In the genomic region with DNA sequence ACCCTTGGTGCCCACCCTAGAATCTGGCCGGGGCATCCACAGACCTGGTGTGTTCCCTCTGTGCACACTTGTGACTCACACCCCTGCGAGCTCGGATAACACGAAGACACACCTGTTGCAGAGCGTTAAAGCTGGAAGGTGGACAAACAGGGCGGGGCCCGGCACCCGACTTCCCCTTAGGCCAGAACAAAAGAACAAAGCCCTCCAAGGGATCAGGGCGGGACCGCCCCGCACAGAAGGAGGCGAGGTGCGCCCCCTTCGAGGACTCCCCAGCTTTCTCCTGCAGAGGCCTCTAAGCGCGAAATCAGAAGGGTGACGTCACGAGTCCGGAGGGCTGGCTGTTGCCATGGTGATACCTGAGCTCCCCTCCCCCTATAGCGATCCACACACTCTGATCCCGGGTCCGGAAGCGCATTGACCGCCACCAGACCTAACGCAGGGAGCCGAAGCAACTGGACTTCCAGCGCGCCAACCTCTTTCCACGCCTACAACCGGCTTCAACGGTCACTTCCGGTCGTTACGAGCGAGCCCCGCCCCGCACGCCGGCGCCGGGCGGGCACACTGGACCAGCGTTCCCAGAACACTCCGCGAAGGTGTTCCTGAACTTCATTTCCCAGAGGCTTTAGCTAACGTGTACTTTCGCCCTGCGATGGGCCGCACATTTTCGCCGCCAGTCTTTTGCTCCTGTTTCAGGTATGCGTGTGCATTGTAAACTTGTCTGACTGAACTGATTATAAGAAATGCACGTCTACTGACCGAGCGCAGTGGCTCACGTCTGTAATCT, we compare ENCODE assay signal across 8 cellular contexts. TPM values are rescaled to one million over a fixed set of nuclear protein-coding genes. Genes with fewer than 3 reads are reported as not detected.
A peak's percentile ranks its signal among the peaks of the same experiment; 100 is the strongest.
DNase-seq lines count a peak whose midpoint lies in the region; ATAC-seq and TF ChIP-seq lines count a peak whose summit lies in the region.

A gene (minus strand): TSS at position 489 of the 784 bp plus-strand sequence. CDS start 811 bp downstream, outside the sequence.

- TF ChIP-seq CTCF in ascending aorta (IDR thresholded peaks at IDR 0.05) = peak in 2 of 3 experiments; percentile 7 to 12
- peak in 1 of 3 experiments; percentile 4 for TF ChIP-seq CTCF in vagina (IDR thresholded peaks at IDR 0.05)

- H3K27ac ChIP-seq in ascending aorta (peak within 1 kb of the TSS; percentile 84 to 86), right cardiac atrium (ENCODE audit: low read length) (peak within 1 kb of the TSS; percentile 96), vagina (peak within 1 kb of the TSS; percentile 86)

- H3K36me3 ChIP-seq in ascending aorta = peaks cover 1 to 10% of the 10 kb centered on the region in 2 donors
- H3K36me3 ChIP-seq in vagina = peaks cover 0 to 1% of the 10 kb centered on the region in 2 donors

- peak within 1 kb of the TSS; percentile 65 to 89 for H3K4me3 ChIP-seq in ascending aorta
- H3K4me3 ChIP-seq in right cardiac atrium (ENCODE audit: low read length) = peak within 1 kb of the TSS; percentile 87
- H3K4me3 ChIP-seq in vagina = peak within 1 kb of the TSS; percentile 68 to 97

- under 1% methylated on average over 56 of the region's 56 CpGs for WGBS in right cardiac atrium

- peaks cover 0 to 8% of the 10 kb centered on the region in 2 donors for H3K4me1 ChIP-seq in ascending aorta
- H3K4me1 ChIP-seq in right cardiac atrium (ENCODE audit: control insufficient read depth, insufficient read depth, low read length) = no peaks in the 10 kb centered on the region
- H3K4me1 ChIP-seq in vagina = peaks cover 37% of the 10 kb centered on the region

- H3K9me3 ChIP-seq in ascending aorta (no peaks in the 10 kb centered on the region), right cardiac atrium (ENCODE audit: control insufficient read depth, low read length) (no peaks in the 10 kb centered on the region), vagina (no peaks in the 10 kb centered on the region)

- ATAC-seq in GM18498 (IDR thresholded peaks at IDR 0.05; ENCODE audit: unreplicated experiment) = peak; percentile 91
- peak; percentile 84 for ATAC-seq in HG02938 (IDR thresholded peaks at IDR 0.05; ENCODE audit: unreplicated experiment)
- ATAC-seq in right cardiac atrium = peak; percentile 100

- intact Hi-C loops in ascending aorta (cut with DNase I) = loop anchor here (2.0 to 10.0 kb wide), 6 partner anchors 86 to 1301 kb away; a partner anchor contains a TSS
- intact Hi-C loops in right cardiac atrium (cut with DNase I) = loop anchor here in 2 of 4 donors (10.0 kb wide), 2 partner anchors 288 to 1452 kb away; a partner anchor contains a TSS
- intact Hi-C loops in vagina (cut with DNase I) = loop anchor here (10.0 kb wide), 2 partner anchors 298 to 338 kb away; a partner anchor contains a TSS

- peak; percentile 85 to 90 for DNase-seq in NCI-H187 (lab: John Stamatoyannopoulos, UW)
- DNase-seq in T-helper 2 cell = peak; percentile 50 to 95 (median 70)
- DNase-seq in ascending aorta (ENCODE audit: low spot score in 2 of 2) = peak; percentile 75 to 97
- peak; percentile 97 to 98 (median 97) for DNase-seq in right cardiac atrium
- DNase-seq in pulmonary artery endothelial cell (ENCODE audit: low read depth, low spot score) = peak; percentile 95
- DNase-seq in vagina (ENCODE audit: extremely low spot score in 2 of 2) = peak in 1 of 2 donors; percentile 96

- H3K27me3 ChIP-seq in ascending aorta (no peaks in the 10 kb centered on the region), right cardiac atrium (ENCODE audit: control insufficient read depth, insufficient read depth) (no peaks in the 10 kb centered on the region), vagina (no peaks in the 10 kb centered on the region)

- peak in 1 of 2 donors; percentile 51 for TF ChIP-seq POLR2A in vagina (IDR thresholded peaks at IDR 0.05)

RNA-seq across cellular contexts. Expression of the gene that starts here (rescaled TPM):
- total RNA-seq in ascending aorta (2.1 TPM), right cardiac atrium (1 to 10 TPM; 3.3 to 5.1 (median 4.5) TPM), pulmonary artery endothelial cell (6.9 and 8.5 TPM in 2 replicates), vagina (4.4 TPM)
- 1.9 TPM for polyA plus RNA-seq in right cardiac atrium
